Comparison of ENCODE assay signal across 11 cellular contexts in the genomic region with DNA sequence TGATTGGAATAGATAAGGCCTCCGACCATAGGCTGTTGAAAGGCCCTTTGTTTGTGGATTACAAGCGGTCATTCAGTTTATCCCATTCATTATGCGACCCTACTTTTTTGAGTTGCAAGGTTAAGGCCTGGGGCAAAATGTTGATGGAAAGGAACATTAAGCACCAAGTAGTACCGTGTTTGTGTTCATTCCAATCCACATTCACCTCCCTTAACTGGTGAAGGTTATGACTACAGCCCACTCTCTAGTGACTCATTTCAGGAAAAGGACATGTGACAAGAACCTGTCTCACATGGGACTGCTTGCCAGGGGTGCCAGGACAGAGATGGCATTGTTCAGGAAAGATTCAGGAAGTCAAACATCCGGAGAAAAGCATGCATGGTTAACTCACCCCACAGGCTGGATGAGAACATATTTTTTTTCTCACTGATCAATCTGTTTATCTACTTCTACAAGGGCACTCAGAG.
DNase-seq lines count a peak whose midpoint lies in the region; ATAC-seq and TF ChIP-seq lines count a peak whose summit lies in the region.
"Had no signal": no experiment of that assay in that cellular context is flagged by ENCODE, and none has a peak within 500 bp of the region (broad histone marks: within the 10 kb centered on the region; RNA-seq: fewer than 3 reads in every experiment).

No MANE protein-coding gene starts in this region.

- no peaks in the 10 kb centered on the region for H3K9me3 ChIP-seq in OCI-LY3 (ENCODE audit: insufficient read depth, low read length)

- no peak overlapping the region for H3K9ac ChIP-seq in OCI-LY3 (ENCODE audit: low read length)

- no peak for TF ChIP-seq CTCF in OCI-LY3 (IDR thresholded peaks at IDR 0.05; ENCODE audit: low read depth, low read length)

- H3K27me3 ChIP-seq in OCI-LY3 (ENCODE audit: low read depth, low read length) = no peaks in the 10 kb centered on the region

- H3K4me2 ChIP-seq in OCI-LY3 (ENCODE audit: low read length) = peak overlapping the region; percentile 29; the same call in 1 of the 2 replicates

- peaks cover 23% of the 10 kb centered on the region for H3K4me1 ChIP-seq in OCI-LY3 (ENCODE audit: low read length)

- no peak overlapping the region for H3K27ac ChIP-seq in OCI-LY3 (ENCODE audit: low read length)

- no peak overlapping the region for H3K4me3 ChIP-seq in OCI-LY3 (ENCODE audit: low read length)

- ATAC-seq in esophagus mucosa (peak; percentile 68), HG03280 (IDR thresholded peaks at IDR 0.05; ENCODE audit: unreplicated experiment) (no peak), GM21737 (IDR thresholded peaks at IDR 0.05; ENCODE audit: unreplicated experiment) (no peak)

- no peaks in the 10 kb centered on the region for H4K20me1 ChIP-seq in OCI-LY3 (ENCODE audit: insufficient read depth, low read length)

- no peaks in the 10 kb centered on the region for H3K36me3 ChIP-seq in OCI-LY3 (replicated peaks; ENCODE audit: low read depth, low read length)

- H3K79me2 ChIP-seq in OCI-LY3 (ENCODE audit: low read length) = no peaks in the 10 kb centered on the region

- no peak overlapping the region for H2AFZ ChIP-seq in OCI-LY3 (ENCODE audit: low read depth, low read length)

- DNase-seq in GM19238 (ENCODE audit: insufficient read length, low spot score) (peak; percentile 17), renal cortical epithelial cell (ENCODE audit: low read depth) (peak; percentile 99), cerebellar nuclear complex (lab: John Stamatoyannopoulos, UW) (no peak), NCI-H2227 (lab: John Stamatoyannopoulos, UW; ENCODE audit: unreplicated experiment) (no peak)
- DNase-seq: effector memory CD4-positive, alpha-beta T cell; H9; stimulated activated CD4-positive, alpha-beta T cell treated with anti-CD3 and anti-CD28 coated beads, Interleukin-4, amount 100 ng/mL, for 1 hour had no signal

Comparison
In these comparisons a context has a peak if more than half of its experiments do, and no peak if none do; other contexts are left out.
1. DNase-seq: peak in GM19238 (single experiment) and renal cortical epithelial cell (single experiment); none in cerebellar nuclear complex (0 of 2) and NCI-H2227 (single experiment).